In genomic region chr11:62730076-62730475, GRCh38 we compare ENCODE assay signal across 6 cellular contexts. TPM values are rescaled to one million over a fixed set of nuclear protein-coding genes. Genes with fewer than 3 reads are reported as not detected.
DNase-seq lines count a peak whose midpoint lies in the region; ATAC-seq, FAIRE-seq and TF ChIP-seq lines count a peak whose summit lies in the region.
"Not testable (repeated sequence)": the region's sequence is repeated elsewhere in the genome, so short reads cannot be mapped to it uniquely, and the experiment has no call there.

No MANE protein-coding gene starts in this region.

- H2BK20ac ChIP-seq in H9 (ENCODE audit: low read depth, low read length, poor library complexity, severe bottlenecking): not testable (repeated sequence)

- H3K27me3 ChIP-seq in H9 (ENCODE audit: insufficient read depth, low read length); GM12878 (replicated peaks in 1 of 2; ENCODE audit: control insufficient read depth in 2 of 2, insufficient read depth in 2 of 2, low read length in 1 of 2); neuron (ENCODE audit: insufficient read depth, low read length): not testable (repeated sequence)

- not testable (repeated sequence) for TF ChIP-seq EP300 in GM12878 (IDR thresholded peaks at IDR 0.05; ENCODE audit: borderline replicate concordance in 1 of 2, control insufficient read depth in 1 of 2, low read depth in 2 of 2, low read length in 2 of 2)

- H3K36me3 Mint-ChIP-seq in H9 (ENCODE audit: insufficient read depth in 1 of 3, low read depth in 3 of 3): peaks cover 13 to 35% (median 26%) of the 10 kb centered on the region in 3 experiments
- H3K36me3 Mint-ChIP-seq in T-helper 17 cell (ENCODE audit: low read depth): not testable (repeated sequence)
- peaks cover 10% of the 10 kb centered on the region for H3K36me3 Mint-ChIP-seq in type B pancreatic cell

- TF ChIP-seq POLR2A in GM12878 (IDR thresholded peaks at IDR 0.05; ENCODE audit: low read depth, low read length): not testable (repeated sequence)

- BruUV-seq in GM12878 (replicated peaks; lab: Mats Ljungman, UMichigan): not testable (repeated sequence)

- SMC1A ChIA-PET in GM12878 (lab: Charles Lee; ENCODE audit: uncharacterized antibody, unreplicated experiment): interaction anchor here (0.7 to 4.8 kb wide), 7 partner anchors 14 to 125 kb away, joined by 3 to 27 read pairs (median 6); partner anchors contain the start of gene ZBTB3

- H3K79me2 ChIP-seq in H9 (ENCODE audit: insufficient read depth, low read length) (peaks cover 23% of the 10 kb centered on the region), GM12878 (ENCODE audit: control insufficient read depth, insufficient read depth, low read length) (peaks cover 60% of the 10 kb centered on the region)

- not testable (repeated sequence) for H3K9me3 ChIP-seq in H9 (ENCODE audit: control insufficient read depth, low read depth, low read length); T-helper 17 cell (ENCODE audit: control insufficient read depth, low read length, poor library complexity, severe bottlenecking); GM12878 (replicated peaks; ENCODE audit: control insufficient read depth, insufficient read depth, low read length); neuron (ENCODE audit: low read length)

- not testable (repeated sequence) for H3T11ph ChIP-seq in H9 (ENCODE audit: low read length)

- H3K4me3 ChIP-seq in GM12878 (peak overlapping the region; percentile 90), foreskin fibroblast (ENCODE audit: low read depth in 1 of 2, low read length in 2 of 2) (peak overlapping the region; percentile 94 to 100), neuron (ENCODE audit: low read length) (peak overlapping the region; percentile 85)

- not testable (repeated sequence) for H3K27ac Mint-ChIP-seq in H9
- H3K27ac Mint-ChIP-seq in T-helper 17 cell: peak overlapping the region; percentile 98
- H3K27ac Mint-ChIP-seq in type B pancreatic cell: peak overlapping the region; percentile 59

- H3K36me3 ChIP-seq in GM12878 (ENCODE audit: control insufficient read depth in 2 of 2, insufficient read depth in 2 of 2, low read length in 1 of 2) (peaks cover under 1 to 13% of the 10 kb centered on the region in 2 experiments; a peak in 2 of 4 replicates), neuron (ENCODE audit: insufficient read depth, low read length) (peaks cover 19% of the 10 kb centered on the region)

- not testable (repeated sequence) for TF ChIP-seq RAD21 in GM12878 (IDR thresholded peaks at IDR 0.05; ENCODE audit: insufficient read depth, low read depth, low read length)

- H2BK12ac ChIP-seq in H9 (ENCODE audit: insufficient read length, low read depth, low read length): not testable (repeated sequence)

- WGBS in H9 (ENCODE audit: extremely low coverage, insufficient read length, low lambda C conversion rate): no CpG with 5 or more reads among the region's 14 CpGs
- WGBS in GM12878 (ENCODE audit: insufficient coverage, insufficient replicate concordance, low lambda C conversion rate, missing lambda C conversion rate): 89% methylated on average over 14 of the region's 14 CpGs

- H2BK120ac ChIP-seq in H9 (ENCODE audit: low read depth, low read length, poor library complexity, severe bottlenecking): not testable (repeated sequence)

- DNase-seq in H9; T-helper 17 cell; GM12878 (ENCODE audit: low read depth, low spot score); foreskin fibroblast; type B pancreatic cell (ENCODE audit: extremely low spot score, unreplicated experiment): not testable (repeated sequence)

- not testable (repeated sequence) for H2BK15ac ChIP-seq in H9 (ENCODE audit: low read depth, low read length)

- not testable (repeated sequence) for H3K9me3 Mint-ChIP-seq in H9, type B pancreatic cell

- not testable (repeated sequence) for H3K4me2 ChIP-seq in H9 (ENCODE audit: insufficient read depth, insufficient read length, low read length)
- H3K4me2 ChIP-seq in GM12878 (ENCODE audit: control insufficient read depth, insufficient read depth): peak overlapping the region; percentile 89

- CTCF ChIA-PET in GM12878 (lab: Yijun Ruan, JAX): interaction anchor here (1.0 to 5.4 kb wide), 7 partner anchors 24 to 306 kb away, joined by 3 to 34 read pairs (median 4); partner anchors contain the start of genes TAF6L, TMEM179B and ZBTB3

- POLR2A ChIA-PET in GM12878 (lab: Charles Lee): interaction anchor here (0.6 to 6.8 kb wide), 16 partner anchors 10 to 146 kb away, joined by 3 to 79 read pairs (median 5); partner anchors contain the start of genes BSCL2, GNG3, MTA2 and POLR2G

- peak overlapping the region; percentile 89 to 95 for H3K4me3 Mint-ChIP-seq in H9
- peak overlapping the region; percentile 96 for H3K4me3 Mint-ChIP-seq in T-helper 17 cell
- peak overlapping the region; percentile 95 for H3K4me3 Mint-ChIP-seq in type B pancreatic cell

- intact Hi-C loops in GM12878 (cut with micrococcal nuclease; ENCODE audit: unreplicated experiment): not testable (repeated sequence)

- H3K56ac ChIP-seq in H9 (ENCODE audit: insufficient read length, low read depth, low read length): not testable (repeated sequence)

- not testable (repeated sequence) for H3K23ac ChIP-seq in H9 (ENCODE audit: insufficient read length, low read depth, low read length)

- H3K27ac ChIP-seq in H9 (ENCODE audit: insufficient read length, low read depth, low read length); GM12878 (ENCODE audit: control insufficient read depth, insufficient read depth): not testable (repeated sequence)

- not testable (repeated sequence) for H3K18ac ChIP-seq in H9 (ENCODE audit: insufficient read length, low read depth, low read length)

- H3K4me1 Mint-ChIP-seq in H9 (peaks cover 12 to 17% of the 10 kb centered on the region in 2 experiments), T-helper 17 cell (peaks cover 29% of the 10 kb centered on the region), type B pancreatic cell (ENCODE audit: unreplicated experiment) (peaks cover 12% of the 10 kb centered on the region)

- not testable (repeated sequence) for H3K4me1 ChIP-seq in H9 (ENCODE audit: insufficient read depth, low read length); GM12878 (ENCODE audit: control insufficient read depth, insufficient read depth, low read length)
- peaks cover 17% of the 10 kb centered on the region for H3K4me1 ChIP-seq in neuron (ENCODE audit: insufficient read depth, low read length)

- H3K79me1 ChIP-seq in H9 (ENCODE audit: insufficient read depth, low read depth, low read length, poor library complexity, severe bottlenecking): not testable (repeated sequence)

- H2BK5ac ChIP-seq in H9 (ENCODE audit: insufficient read length, low read length): not testable (repeated sequence)

- not testable (repeated sequence) for H2AK5ac ChIP-seq in H9 (ENCODE audit: insufficient read length, low read length)

- not testable (repeated sequence) for H4K20me1 ChIP-seq in H9 (ENCODE audit: control insufficient read depth, insufficient read depth, insufficient read length)
- peaks cover 11% of the 10 kb centered on the region; the same call in 1 of the 2 replicates for H4K20me1 ChIP-seq in GM12878 (ENCODE audit: control insufficient read depth, insufficient read depth)

- H3K23me2 ChIP-seq in H9 (ENCODE audit: insufficient read length, low read depth, low read length, poor library complexity, severe bottlenecking): peaks cover 25% of the 10 kb centered on the region

- not testable (repeated sequence) for H3K4ac ChIP-seq in H9 (ENCODE audit: low read depth, low read length)

- not testable (repeated sequence) for FAIRE-seq in GM12878 (lab: Jason Lieb, UNC)

- H3K27me3 Mint-ChIP-seq in H9 (ENCODE audit: low read depth); T-helper 17 cell; type B pancreatic cell: not testable (repeated sequence)

- ATAC-seq in T-helper 17 cell, GM12878: not testable (repeated sequence)

- RAD21 ChIA-PET in GM12878 (lab: Charles Lee; ENCODE audit: unreplicated experiment): interaction anchor here (1.1 to 5.2 kb wide), 4 partner anchors 24 to 111 kb away, joined by 3 to 44 read pairs (median 5); partner anchors contain the start of genes LBHD1 and ZBTB3

- H3K9ac ChIP-seq in H9 (ENCODE audit: extremely low read depth, insufficient read length, low read length): not testable (repeated sequence)
- H3K9ac ChIP-seq in GM12878 (ENCODE audit: control insufficient read depth, insufficient read depth, low read length): 0 out of 2 replicates have a peak overlapping the region, but pooled peaks have one; percentile 91

- not testable (repeated sequence) for TF ChIP-seq CTCF in H9 (conservative IDR thresholded peaks at IDR 0.05); GM12878 (IDR thresholded peaks at IDR 0.05 in 2 of 3, conservative IDR thresholded peaks at IDR 0.05 in 1 of 3; ENCODE audit: control insufficient read depth in 2 of 3, extremely low read depth in 1 of 3, insufficient read depth in 1 of 3, low read depth in 3 of 3, low read length in 3 of 3); foreskin fibroblast (IDR thresholded peaks at IDR 0.05; ENCODE audit: low read depth, low read length); type B pancreatic cell (conservative IDR thresholded peaks at IDR 0.05)

- not testable (repeated sequence) for H4K91ac ChIP-seq in H9 (ENCODE audit: insufficient read length, low read depth, low read length)

- not testable (repeated sequence) for H4K5ac ChIP-seq in H9 (ENCODE audit: insufficient read length, low read depth, low read length)

- not testable (repeated sequence) for H2AFZ ChIP-seq in H9 (ENCODE audit: low read length); GM12878 (ENCODE audit: control insufficient read depth, low read depth, low read length); neuron (ENCODE audit: low read depth, low read length)

- not testable (repeated sequence) for H3K14ac ChIP-seq in H9 (ENCODE audit: insufficient read depth, low read length)

- H4K8ac ChIP-seq in H9 (replicated peaks; ENCODE audit: insufficient read length, low read depth, low read length): not testable (repeated sequence)

- in situ Hi-C loops in GM12878 (cut with MboI): not testable (repeated sequence)

RNA-seq across cellular contexts. Expression of gene TTC9C, which starts 1.8 kb away (rescaled TPM):
- total RNA-seq in H9 (2021): 31.6 and 33.4 TPM in 2 replicates
- 10 to 100 TPM; 11.0 to 14.1 TPM for total RNA-seq in T-helper 17 cell
- 37.4 and 54.4 TPM in 2 replicates for total RNA-seq in GM12878 (2013; cell fraction: nucleolus; rRNA removed)
- 51.6 and 55.5 TPM in 2 replicates for total RNA-seq in GM12878 (2014; rRNA removed)
- 45.3 and 52.5 TPM in 2 replicates for total RNA-seq in GM12878 (2014; rRNA removed; fragmentation: Illumina TruSeq; extraction: Trizol)
- 40.4 and 42.0 TPM in 2 replicates for total RNA-seq in GM12878 (2021)
- polyA plus RNA-seq in GM12878 (2011; ENCODE audit: low read depth): 24.2 TPM
- polyA plus RNA-seq in GM12878 (2011; rRNA removed): 62.9 and 71.2 TPM in 2 replicates
- polyA plus RNA-seq in GM12878 (2011; cell fraction: cytosol; rRNA removed): 53.8 and 56.3 TPM in 2 replicates
- 39.6 and 50.1 TPM in 2 replicates for polyA plus RNA-seq in GM12878 (2011; cell fraction: nucleus; rRNA removed)
- polyA plus RNA-seq in GM12878 (2012): 42.2 and 55.8 TPM in 2 replicates
- polyA plus RNA-seq in GM12878 (2014; fragmentation: Illumina TruSeq; extraction: Trizol): 53.6 and 62.0 TPM in 2 replicates
- polyA plus RNA-seq in GM12878 (2014; fragmentation: Nextera tagmentation; extraction: Ambion mirVana): 10 to 100 TPM; 60.9 to 72.3 TPM
- 47.1 and 47.3 TPM in 2 replicates for polyA plus RNA-seq in GM12878 (2014; rRNA removed)
- 10 to 100 TPM; 48.7 to 49.2 TPM for polyA plus RNA-seq in GM12878 (2016; fragmentation: Nextera tagmentation; extraction: Ambion mirVana)
- 29.7 and 41.3 TPM in 2 replicates for polyA minus RNA-seq in GM12878 (2011; rRNA and poly(A)+ RNA removed)
- 15.9 and 18.3 TPM in 2 replicates for polyA minus RNA-seq in GM12878 (2011; cell fraction: cytosol; rRNA and poly(A)+ RNA removed)
- 11.4 and 18.6 TPM in 2 replicates for polyA minus RNA-seq in GM12878 (2011; cell fraction: nucleus; rRNA and poly(A)+ RNA removed)
- 34.1 and 39.0 TPM in 2 replicates for total RNA-seq in type B pancreatic cell (ENCODE audit: low replicate concordance)

RNA-seq across cellular contexts. Expression of gene HNRNPUL2, which starts 2.8 kb away (rescaled TPM):
- total RNA-seq in H9 (2021) (40.6 and 43.5 TPM in 2 replicates), T-helper 17 cell (10 to 100 TPM; 41.4 to 43.2 TPM), GM12878 (2014; rRNA removed) (6.6 and 8.8 TPM in 2 replicates), GM12878 (2014; rRNA removed; fragmentation: Illumina TruSeq; extraction: Trizol) (21.1 and 22.7 TPM in 2 replicates), GM12878 (2021) (47.9 and 50.5 TPM in 2 replicates), type B pancreatic cell (ENCODE audit: low replicate concordance) (44.8 and 63.7 TPM in 2 replicates)
- 50.6 and 53.9 TPM in 2 replicates for total RNA-seq in GM12878 (2013; cell fraction: nucleolus; rRNA removed)
- polyA plus RNA-seq in GM12878 (2011; ENCODE audit: low read depth): 27.5 TPM
- polyA plus RNA-seq in GM12878 (2011; rRNA removed) (23.7 and 29.8 TPM in 2 replicates), GM12878 (2014; fragmentation: Illumina TruSeq; extraction: Trizol) (72.2 and 73.7 TPM in 2 replicates), GM12878 (2014; fragmentation: Nextera tagmentation; extraction: Ambion mirVana) (1 to 10 TPM; 1.6 to 7.4 TPM), GM12878 (2014; rRNA removed) (39.9 and 43.9 TPM in 2 replicates), GM12878 (2016; fragmentation: Nextera tagmentation; extraction: Ambion mirVana) (1 to 10 TPM; 2.6 to 2.7 TPM)
- 15.8 and 19.0 TPM in 2 replicates for polyA plus RNA-seq in GM12878 (2011; cell fraction: cytosol; rRNA removed)
- polyA plus RNA-seq in GM12878 (2011; cell fraction: nucleus; rRNA removed): 27.0 and 40.2 TPM in 2 replicates
- 52.9 and 61.7 TPM in 2 replicates for polyA plus RNA-seq in GM12878 (2012)
- polyA minus RNA-seq in GM12878 (2011; rRNA and poly(A)+ RNA removed): 23.3 and 25.3 TPM in 2 replicates
- 10.6 and 13.2 TPM in 2 replicates for polyA minus RNA-seq in GM12878 (2011; cell fraction: cytosol; rRNA and poly(A)+ RNA removed)
- polyA minus RNA-seq in GM12878 (2011; cell fraction: nucleus; rRNA and poly(A)+ RNA removed): 13.5 and 26.4 TPM in 2 replicates

RNA-seq across cellular contexts. Expression of gene GNG3, which starts 22.6 kb away (rescaled TPM):
- total RNA-seq in H9 (2021): 3.2 and 3.4 TPM in 2 replicates
- total RNA-seq in T-helper 17 cell: not detected
- not detected in 2 replicates for total RNA-seq in GM12878 (2013; cell fraction: nucleolus; rRNA removed)
- total RNA-seq in GM12878 (2014; rRNA removed): not detected in 2 replicates
- total RNA-seq in GM12878 (2014; rRNA removed; fragmentation: Illumina TruSeq; extraction: Trizol): not detected in 2 replicates
- total RNA-seq in GM12878 (2021): not detected in 2 replicates
- 0.81 TPM for polyA plus RNA-seq in GM12878 (2011; ENCODE audit: low read depth)
- not detected in 2 replicates for polyA plus RNA-seq in GM12878 (2011; rRNA removed)
- 0.10 TPM in 1 of 2 replicates, not detected in the other for polyA plus RNA-seq in GM12878 (2011; cell fraction: cytosol; rRNA removed)
- 0.13 TPM in 1 of 2 replicates, not detected in the other for polyA plus RNA-seq in GM12878 (2011; cell fraction: nucleus; rRNA removed)
- polyA plus RNA-seq in GM12878 (2012): 0.18 and 0.55 TPM in 2 replicates
- 0.57 TPM in 1 of 2 replicates, not detected in the other for polyA plus RNA-seq in GM12878 (2014; fragmentation: Illumina TruSeq; extraction: Trizol)
- under 1 TPM; 0.27 to 0.42 TPM for polyA plus RNA-seq in GM12878 (2014; fragmentation: Nextera tagmentation; extraction: Ambion mirVana)
- not detected in 2 replicates for polyA plus RNA-seq in GM12878 (2014; rRNA removed)
- under 1 TPM; 0.62 to 0.83 TPM for polyA plus RNA-seq in GM12878 (2016; fragmentation: Nextera tagmentation; extraction: Ambion mirVana)
- polyA minus RNA-seq in GM12878 (2011; rRNA and poly(A)+ RNA removed): not detected in 2 replicates
- polyA minus RNA-seq in GM12878 (2011; cell fraction: cytosol; rRNA and poly(A)+ RNA removed): not detected in 2 replicates
- not detected in 2 replicates for polyA minus RNA-seq in GM12878 (2011; cell fraction: nucleus; rRNA and poly(A)+ RNA removed)
- 0.88 and 4.7 TPM in 2 replicates for total RNA-seq in type B pancreatic cell (ENCODE audit: low replicate concordance)

RNA-seq across cellular contexts. Expression of gene BSCL2, which starts 22.9 kb away (rescaled TPM):
- total RNA-seq in H9 (2021) (68.4 and 77.4 TPM in 2 replicates), T-helper 17 cell (10 to 100 TPM; 20.8 to 20.9 TPM), GM12878 (2014; rRNA removed) (21.7 and 24.3 TPM in 2 replicates), GM12878 (2014; rRNA removed; fragmentation: Illumina TruSeq; extraction: Trizol) (20.3 and 21.5 TPM in 2 replicates), GM12878 (2021) (22.9 and 28.9 TPM in 2 replicates), type B pancreatic cell (ENCODE audit: low replicate concordance) (93.5 and 94.6 TPM in 2 replicates)
- 23.5 and 29.0 TPM in 2 replicates for total RNA-seq in GM12878 (2013; cell fraction: nucleolus; rRNA removed)
- polyA plus RNA-seq in GM12878 (2011; ENCODE audit: low read depth): 39.4 TPM
- polyA plus RNA-seq in GM12878 (2011; rRNA removed) (7.6 and 16.5 TPM in 2 replicates), GM12878 (2014; fragmentation: Illumina TruSeq; extraction: Trizol) (10.6 and 17.1 TPM in 2 replicates), GM12878 (2014; fragmentation: Nextera tagmentation; extraction: Ambion mirVana) (10 to 100 TPM; 12.3 to 34.4 TPM), GM12878 (2014; rRNA removed) (21.9 and 24.2 TPM in 2 replicates), GM12878 (2016; fragmentation: Nextera tagmentation; extraction: Ambion mirVana) (10 to 100 TPM; 55.7 to 57.9 TPM)
- polyA plus RNA-seq in GM12878 (2011; cell fraction: cytosol; rRNA removed): 41.4 and 49.7 TPM in 2 replicates
- polyA plus RNA-seq in GM12878 (2011; cell fraction: nucleus; rRNA removed): 49.3 and 67.8 TPM in 2 replicates
- 24.7 and 26.2 TPM in 2 replicates for polyA plus RNA-seq in GM12878 (2012)
- 36.9 and 38.8 TPM in 2 replicates for polyA minus RNA-seq in GM12878 (2011; rRNA and poly(A)+ RNA removed)
- 12.4 and 22.4 TPM in 2 replicates for polyA minus RNA-seq in GM12878 (2011; cell fraction: cytosol; rRNA and poly(A)+ RNA removed)
- 15.7 and 30.1 TPM in 2 replicates for polyA minus RNA-seq in GM12878 (2011; cell fraction: nucleus; rRNA and poly(A)+ RNA removed)

RNA-seq across cellular contexts. Expression of gene ZBTB3, which starts 23.9 kb away (rescaled TPM):
- total RNA-seq in H9 (2021): 39.7 and 43.4 TPM in 2 replicates
- total RNA-seq in T-helper 17 cell: 1 to 10 TPM; 7.4 to 9.1 TPM
- 9.0 and 10.2 TPM in 2 replicates for total RNA-seq in GM12878 (2013; cell fraction: nucleolus; rRNA removed)
- 7.7 and 8.8 TPM in 2 replicates for total RNA-seq in GM12878 (2014; rRNA removed)
- total RNA-seq in GM12878 (2014; rRNA removed; fragmentation: Illumina TruSeq; extraction: Trizol): 4.7 and 4.8 TPM in 2 replicates
- total RNA-seq in GM12878 (2021): 7.1 and 7.4 TPM in 2 replicates
- polyA plus RNA-seq in GM12878 (2011; ENCODE audit: low read depth): 2.6 TPM
- 4.8 TPM in 2 replicates for polyA plus RNA-seq in GM12878 (2011; rRNA removed)
- polyA plus RNA-seq in GM12878 (2011; cell fraction: cytosol; rRNA removed): 6.8 and 7.6 TPM in 2 replicates
- 4.1 and 4.8 TPM in 2 replicates for polyA plus RNA-seq in GM12878 (2011; cell fraction: nucleus; rRNA removed)
- polyA plus RNA-seq in GM12878 (2012): 3.8 and 5.8 TPM in 2 replicates
- 0.95 and 2.0 TPM in 2 replicates for polyA plus RNA-seq in GM12878 (2014; fragmentation: Illumina TruSeq; extraction: Trizol)
- polyA plus RNA-seq in GM12878 (2014; fragmentation: Nextera tagmentation; extraction: Ambion mirVana): 1 to 10 TPM; 1.4 to 1.9 TPM
- 4.7 and 5.1 TPM in 2 replicates for polyA plus RNA-seq in GM12878 (2014; rRNA removed)
- polyA plus RNA-seq in GM12878 (2016; fragmentation: Nextera tagmentation; extraction: Ambion mirVana): 1 to 10 TPM; 4.6 to 4.7 TPM
- polyA minus RNA-seq in GM12878 (2011; rRNA and poly(A)+ RNA removed): 8.2 and 13.2 TPM in 2 replicates
- polyA minus RNA-seq in GM12878 (2011; cell fraction: cytosol; rRNA and poly(A)+ RNA removed): 3.1 and 3.2 TPM in 2 replicates
- polyA minus RNA-seq in GM12878 (2011; cell fraction: nucleus; rRNA and poly(A)+ RNA removed): 3.5 and 6.1 TPM in 2 replicates
- 6.3 and 10.1 TPM in 2 replicates for total RNA-seq in type B pancreatic cell (ENCODE audit: low replicate concordance)
